Comparison of ENCODE assay signal across 8 cellular contexts in genomic region chr6:151494235-151494950, GRCh38. TPM values are rescaled to one million over a fixed set of nuclear protein-coding genes. Genes with fewer than 3 reads are reported as not detected.
DNase-seq lines count a peak whose midpoint lies in the region; ATAC-seq and TF ChIP-seq lines count a peak whose summit lies in the region.

No MANE protein-coding gene starts in this region.

- H3K4me3 ChIP-seq in epithelial cell of esophagus (ENCODE audit: low read length) (peak overlapping the region; percentile 47), mucosa of descending colon (no peak overlapping the region), thyroid gland (replicated peaks in 1 of 3) (peak overlapping the region; percentile 29 to 94 (median 72))

- ATAC-seq in mucosa of descending colon, result peak; percentile 45
- no peak for ATAC-seq in GM18517 (IDR thresholded peaks at IDR 0.05; ENCODE audit: unreplicated experiment)

- intact Hi-C loops in mucosa of descending colon (cut with DNase I, micrococcal nuclease), result no loop called here
- intact Hi-C loops in thyroid gland (cut with DNase I), result no loop called here

- TF ChIP-seq POLR2A in thyroid gland (IDR thresholded peaks at IDR 0.05), result peak in 1 of 2 donors; percentile 65

- H3K4me1 ChIP-seq in mucosa of descending colon (ENCODE audit: low read depth), result no peaks in the 10 kb centered on the region
- H3K4me1 ChIP-seq in thyroid gland, result peaks cover 0 to 8% of the 10 kb centered on the region in 2 donors

- peak overlapping the region; percentile 52 to 93 (median 93) for H3K27ac ChIP-seq in thyroid gland

- no peaks in the 10 kb centered on the region for H3K27me3 ChIP-seq in thyroid gland

- H3K9me3 ChIP-seq in mucosa of descending colon, result no peaks in the 10 kb centered on the region
- no peaks in the 10 kb centered on the region for H3K9me3 ChIP-seq in thyroid gland

- H3K36me3 ChIP-seq in mucosa of descending colon (ENCODE audit: low read depth) (no peaks in the 10 kb centered on the region), thyroid gland (no peaks in the 10 kb centered on the region)

- TF ChIP-seq CTCF in epithelial cell of esophagus (IDR thresholded peaks at IDR 0.05; ENCODE audit: insufficient read depth, low read depth, low read length, missing control alignments), result no peak
- TF ChIP-seq CTCF in mucosa of descending colon (IDR thresholded peaks at IDR 0.05), result no peak
- peak in 2 of 6 experiments; percentile 20 to 23 for TF ChIP-seq CTCF in thyroid gland (IDR thresholded peaks at IDR 0.05)

- WGBS in thyroid gland, 2 donors, result 0 to 1% methylated on average over 28 to 41 of the region's 43 CpGs

- peak; percentile 41 for DNase-seq in AG08395 (ENCODE audit: low spot score)
- peak; percentile 28 for DNase-seq in GOT3 (lab: John Stamatoyannopoulos, UW)
- peak; percentile 19 for DNase-seq in UCSD-AML1 (lab: John Stamatoyannopoulos, UW; ENCODE audit: unreplicated experiment)
- peak; percentile 55 for DNase-seq in epithelial cell of esophagus (ENCODE audit: low read depth)
- DNase-seq in mucosa of descending colon, result peak in 2 of 3 donors; percentile 21 to 62
- peak; percentile 79 to 80 for DNase-seq in thyroid gland
- DNase-seq in activated CD4-positive, CD25-positive, alpha-beta regulatory T cell (lab: John Stamatoyannopoulos, UW), result no peak

RNA-seq across cellular contexts. Expression of gene CCDC170, which starts 0.6 kb away (rescaled TPM):
- total RNA-seq in mucosa of descending colon (1 to 10 TPM in 2 of 3 donors, under 1 TPM in 1; 0.87 to 2.7 (median 1.7) TPM), thyroid gland (1 to 10 TPM; 3.4 to 6.9 (median 4.2) TPM)

RNA-seq across cellular contexts. Expression of gene RMND1, which starts 42.5 kb away (rescaled TPM):
- 10 to 100 TPM; 16.5 to 25.6 (median 21.0) TPM for total RNA-seq in mucosa of descending colon
- total RNA-seq in thyroid gland, result 10 to 100 TPM; 30.2 to 48.5 (median 43.4) TPM

Comparison
In these comparisons a context has a peak if more than half of its experiments do, and no peak if none do; other contexts are left out.
1. DNase-seq: peak in AG08395 (single experiment), GOT3 (single experiment), UCSD-AML1 (single experiment), epithelial cell of esophagus (single experiment), mucosa of descending colon (2 of 3) and thyroid gland (2 of 2); none in activated CD4-positive, CD25-positive, alpha-beta regulatory T cell (0 of 4).